In the genomic region with DNA sequence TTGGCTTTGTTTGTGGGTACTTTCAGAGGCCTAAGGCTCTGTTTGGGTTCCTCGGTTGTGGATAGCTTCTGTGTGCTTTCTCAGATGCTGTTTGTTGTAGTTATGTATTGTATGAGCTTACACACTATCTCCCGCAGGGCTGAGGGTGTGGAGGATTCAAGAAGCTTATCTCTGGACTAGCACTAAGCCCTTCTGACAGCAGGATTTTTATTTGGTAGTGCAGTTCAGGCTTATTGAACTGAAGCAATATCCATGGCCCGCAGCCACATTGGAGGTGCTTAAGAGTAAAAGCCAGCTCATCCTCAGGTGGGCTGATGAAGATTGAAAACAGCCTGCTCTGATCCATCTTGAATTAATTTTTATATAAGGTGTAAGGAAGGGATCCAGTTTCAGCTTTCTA, we compare ENCODE assay signal across 16 cellular contexts.
A peak's percentile ranks its signal among the peaks of the same experiment; 100 is the strongest.
DNase-seq lines count a peak whose midpoint lies in the region; ATAC-seq and TF ChIP-seq lines count a peak whose summit lies in the region.
"Had no signal": no experiment of that assay in that cellular context is flagged by ENCODE, and none has a peak within 500 bp of the region (broad histone marks: within the 10 kb centered on the region; RNA-seq: fewer than 3 reads in every experiment).

No MANE protein-coding gene starts in this region.

- H2AFZ ChIP-seq in neural progenitor cell (replicated peaks), result no peak overlapping the region

- H3K4me3 ChIP-seq in WERI-Rb-1 (ENCODE audit: low read depth, low read length), result peak overlapping the region; percentile 14; the same call in 1 of the 2 replicates
- H3K4me3 ChIP-seq in neural progenitor cell, result no peak overlapping the region
- H3K4me3 ChIP-seq in SJCRH30, result no peak overlapping the region

- no peaks in the 10 kb centered on the region for H3K36me3 Mint-ChIP-seq in neural progenitor cell
- H3K36me3 Mint-ChIP-seq: CD4-positive, CD25-positive, alpha-beta regulatory T cell; CD8-positive, alpha-beta T cell had no signal

- H3K27me3 ChIP-seq in WERI-Rb-1 (ENCODE audit: insufficient read depth, low read depth, severe bottlenecking), result no peaks in the 10 kb centered on the region
- H3K27me3 ChIP-seq in neural progenitor cell, result no peaks in the 10 kb centered on the region
- H3K27me3 ChIP-seq in SJCRH30, result 0 out of 2 replicates have a peak, but pooled peaks cover 3% of the 10 kb centered on the region

- no peak overlapping the region for H3K27ac Mint-ChIP-seq in neural progenitor cell
- H3K27ac Mint-ChIP-seq: CD4-positive, CD25-positive, alpha-beta regulatory T cell; CD8-positive, alpha-beta T cell had no signal

- no peak overlapping the region for H3K4me2 ChIP-seq in neural progenitor cell

- H3K9me3 Mint-ChIP-seq in neural progenitor cell, result no peaks in the 10 kb centered on the region
- H3K9me3 Mint-ChIP-seq: CD8-positive, alpha-beta T cell had no signal

- no peaks in the 10 kb centered on the region for H3K79me2 ChIP-seq in neural progenitor cell (ENCODE audit: low read depth)

- peaks cover 5% of the 10 kb centered on the region for H3K9me3 ChIP-seq in WERI-Rb-1 (ENCODE audit: severe bottlenecking)
- H3K9me3 ChIP-seq in neural progenitor cell (ENCODE audit: low read depth), result no peaks in the 10 kb centered on the region
- no peaks in the 10 kb centered on the region for H3K9me3 ChIP-seq in SJCRH30 (replicated peaks)
- H3K9me3 ChIP-seq: Caco-2 had no signal

- H3K36me3 ChIP-seq in WERI-Rb-1 (no peaks in the 10 kb centered on the region), neural progenitor cell (no peaks in the 10 kb centered on the region), SJCRH30 (no peaks in the 10 kb centered on the region)

- no peak overlapping the region for H3K4me3 Mint-ChIP-seq in neural progenitor cell
- H3K4me3 Mint-ChIP-seq: CD4-positive, CD25-positive, alpha-beta regulatory T cell; CD8-positive, alpha-beta T cell had no signal

- peak; percentile 98 for DNase-seq in NCI-H82 (lab: John Stamatoyannopoulos, UW)
- DNase-seq in WERI-Rb-1, result peak; percentile 86
- peak; percentile 18 for DNase-seq in neural progenitor cell (ENCODE audit: low spot score)
- no peak for DNase-seq in SJCRH30
- DNase-seq in C1 segment of cervical spinal cord (lab: John Stamatoyannopoulos, UW), result no peak
- DNase-seq: Caco-2; CD4-positive, CD25-positive, alpha-beta regulatory T cell; CD8-positive, alpha-beta T cell; DMS53; DMS79 treated with DMSO at 0.1 percent for 48 hours; GF-D8; GOT3; H7; HCEC 1CT had no signal

- no peaks in the 10 kb centered on the region for H3F3A ChIP-seq in neural progenitor cell (ENCODE audit: low read depth)

- H3K9ac ChIP-seq in neural progenitor cell, result no peak overlapping the region

- no peaks in the 10 kb centered on the region for H3K4me1 Mint-ChIP-seq in neural progenitor cell
- H3K4me1 Mint-ChIP-seq: CD4-positive, CD25-positive, alpha-beta regulatory T cell had no signal

- no peaks in the 10 kb centered on the region for H4K20me1 ChIP-seq in neural progenitor cell (ENCODE audit: low read depth)

- H3K27ac ChIP-seq in WERI-Rb-1 (peak overlapping the region; percentile 41), neural progenitor cell (no peak overlapping the region), SJCRH30 (no peak overlapping the region)
- H3K27ac ChIP-seq: C4-2B had no signal

- TF ChIP-seq CTCF in WERI-Rb-1 (IDR thresholded peaks at IDR 0.05; ENCODE audit: low read depth, low read length) (no peak), neural progenitor cell (IDR thresholded peaks at IDR 0.05) (no peak)

- ATAC-seq in HG02973 (IDR thresholded peaks at IDR 0.05; ENCODE audit: unreplicated experiment), result no peak
- ATAC-seq: CD8-positive, alpha-beta T cell had no signal

- H3K27me3 Mint-ChIP-seq in neural progenitor cell (ENCODE audit: insufficient read depth, low read depth), result no peaks in the 10 kb centered on the region

- peaks cover 3% of the 10 kb centered on the region for H3K4me1 ChIP-seq in neural progenitor cell
- no peaks in the 10 kb centered on the region for H3K4me1 ChIP-seq in SJCRH30
- H3K4me1 ChIP-seq: Caco-2 had no signal

Comparison
In these comparisons a context has a peak if more than half of its experiments do, and no peak if none do; other contexts are left out.
1. DNase-seq: peak in NCI-H82 (single experiment), WERI-Rb-1 (single experiment) and neural progenitor cell (single experiment); none in SJCRH30 (0 of 2) and C1 segment of cervical spinal cord (0 of 14).